ENCODE assay signal across 8 cellular contexts in the genomic region with DNA sequence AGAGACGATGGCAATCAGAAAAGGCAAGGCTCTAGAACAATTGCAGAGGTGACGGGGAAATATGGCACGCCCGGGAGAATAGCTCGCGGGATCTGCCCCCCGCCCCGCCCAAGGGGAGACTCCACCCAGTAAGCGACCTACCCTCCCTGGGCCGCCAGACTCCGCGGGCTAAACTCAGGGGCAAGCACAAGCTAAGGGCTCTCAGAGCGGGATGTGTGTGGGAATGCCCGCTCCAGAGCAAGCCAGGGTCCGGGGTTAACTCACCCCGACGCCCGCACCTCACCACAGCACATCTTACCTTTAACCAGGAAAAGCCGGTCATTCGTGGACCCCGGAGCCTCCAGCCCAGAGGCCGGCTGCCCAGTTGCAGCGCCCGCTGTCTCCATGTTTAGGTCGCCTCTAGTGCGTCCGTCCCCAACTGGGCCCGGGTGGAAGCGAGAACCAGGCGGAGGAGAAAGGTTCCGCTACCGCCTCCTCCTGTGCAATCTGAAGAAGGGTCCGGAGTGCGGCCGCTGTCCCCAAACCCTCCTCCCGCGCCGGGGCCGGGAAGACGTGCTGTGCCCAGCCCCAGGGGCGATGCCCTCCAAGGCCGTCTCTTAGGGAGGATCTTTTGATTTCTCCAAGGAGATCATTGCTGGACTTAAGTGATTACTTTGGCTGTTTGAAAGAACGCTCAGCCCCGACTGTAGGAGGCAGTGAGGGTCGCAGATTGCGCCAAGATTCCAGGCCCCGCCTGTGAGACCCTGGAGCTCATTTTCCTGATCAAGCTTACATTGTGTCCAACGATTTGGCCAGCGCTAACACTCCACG. TPM values are rescaled to one million over a fixed set of nuclear protein-coding genes. Genes with fewer than 3 reads are reported as not detected.
A peak's percentile ranks its signal among the peaks of the same experiment; 100 is the strongest.
DNase-seq lines count a peak whose midpoint lies in the region; ATAC-seq, FAIRE-seq and TF ChIP-seq lines count a peak whose summit lies in the region.

A gene (minus strand): TSS at position 406 of the 810 bp plus-strand sequence. CDS start 20 bp downstream, at position 386.

- CTCF ChIA-PET in AG04449 (lab: Yijun Ruan, JAX), result interaction anchor here (0.6 to 7.0 kb wide), 13 partner anchors 8 to 1996 kb away, joined by 3 to 45 read pairs (median 3); no protein-coding TSS in a partner anchor
- CTCF ChIA-PET in activated CD4-positive, alpha-beta T cell treated with anti-CD3 and anti-CD28 coated beads for 36 hours (lab: Charles Lee), result interaction anchor here (0.6 to 3.4 kb wide), 11 partner anchors 9 to 347 kb away, joined by 3 to 24 read pairs (median 3); no protein-coding TSS in a partner anchor

- peaks cover 9% of the 10 kb centered on the region for H3K36me3 Mint-ChIP-seq in activated CD4-positive, alpha-beta T cell treated with anti-CD3 and anti-CD28 coated beads for 36 hours (ENCODE audit: low read depth)

- H3K4me1 Mint-ChIP-seq in activated CD4-positive, alpha-beta T cell treated with anti-CD3 and anti-CD28 coated beads for 36 hours, result peaks cover 30% of the 10 kb centered on the region

- H3K27me3 Mint-ChIP-seq in activated CD4-positive, alpha-beta T cell treated with anti-CD3 and anti-CD28 coated beads for 36 hours, result peaks cover 12% of the 10 kb centered on the region

- H3K27ac Mint-ChIP-seq in activated CD4-positive, alpha-beta T cell treated with anti-CD3 and anti-CD28 coated beads for 36 hours, result peak within 1 kb of the TSS; percentile 87

- DNase-seq in AG04449 (ENCODE audit: low read depth, low spot score), result peak; percentile 69
- peak; percentile 61 for DNase-seq in GM19239 (ENCODE audit: insufficient read length, low spot score)
- peak; percentile 93 for DNase-seq in activated CD4-positive, alpha-beta T cell treated with anti-CD3 and anti-CD28 coated beads for 36 hours
- peak; percentile 91 to 96 for DNase-seq in dermis microvascular lymphatic vessel endothelial cell (ENCODE audit: low read depth in 2 of 2)
- peak; percentile 96 to 97 for DNase-seq in lung microvascular endothelial cell (ENCODE audit: low read depth in 2 of 2)
- DNase-seq in stimulated activated CD8-positive, alpha-beta memory T cell treated with anti-CD3 and anti-CD28 coated beads, Interleukin-12 subunit alpha, Interleukin-12 subunit beta, amount 100 ng/mL, for 1 hour (ENCODE audit: low read depth), result peak; percentile 80
- DNase-seq in SIG-M5 (lab: John Stamatoyannopoulos, UW), result no peak

- intact Hi-C loops in activated CD4-positive, alpha-beta T cell treated with anti-CD3 and anti-CD28 coated beads for 36 hours (cut with DNase I, micrococcal nuclease), result loop anchor here (1.0 to 10.0 kb wide), 6 partner anchors 57 to 343 kb away; no protein-coding TSS in a partner anchor

- POLR2A ChIA-PET in AG04449 (lab: Yijun Ruan, JAX), result interaction anchor here (0.7 to 2.1 kb wide), 11 partner anchors 8 to 567 kb away, joined by 3 to 10 read pairs (median 4); a partner anchor contains a TSS
- POLR2A ChIA-PET in activated CD4-positive, alpha-beta T cell treated with anti-CD3 and anti-CD28 coated beads for 36 hours (lab: Charles Lee), result interaction anchor here (0.6 to 1.3 kb wide), 5 partner anchors 9 to 57 kb away, joined by 3 to 5 read pairs (median 4); no protein-coding TSS in a partner anchor

- H3K4me3 Mint-ChIP-seq in activated CD4-positive, alpha-beta T cell treated with anti-CD3 and anti-CD28 coated beads for 36 hours, result peak within 1 kb of the TSS; percentile 90

- H3K4me3 ChIP-seq in AG04449 (ENCODE audit: low read depth, low read length), result peak within 1 kb of the TSS; percentile 83

- no peak for TF ChIP-seq CTCF in AG04449 (IDR thresholded peaks at IDR 0.05; ENCODE audit: insufficient read depth, low read length, missing control alignments)

- FAIRE-seq in GM19239 (lab: Jason Lieb, UNC), result peak; percentile 81

- H3K9me3 Mint-ChIP-seq in activated CD4-positive, alpha-beta T cell treated with anti-CD3 and anti-CD28 coated beads for 36 hours (ENCODE audit: low read depth), result no peaks in the 10 kb centered on the region

- ATAC-seq in HG03457 (IDR thresholded peaks at IDR 0.05; ENCODE audit: unreplicated experiment), result peak; percentile 81
- ATAC-seq in activated CD4-positive, alpha-beta T cell treated with anti-CD3 and anti-CD28 coated beads for 36 hours, result peak; percentile 92

RNA-seq across cellular contexts. Expression of the gene that starts here (rescaled TPM):
- total RNA-seq in activated CD4-positive, alpha-beta T cell treated with anti-CD3 and anti-CD28 coated beads for 36 hours, result 1 to 10 TPM; 4.7 to 7.7 TPM
- total RNA-seq in dermis microvascular lymphatic vessel endothelial cell (4.7 and 5.3 TPM in 2 replicates), lung microvascular endothelial cell (5.0 and 5.2 TPM in 2 replicates)
